11 cellular contexts compared by ENCODE assay signal in the genomic region with DNA sequence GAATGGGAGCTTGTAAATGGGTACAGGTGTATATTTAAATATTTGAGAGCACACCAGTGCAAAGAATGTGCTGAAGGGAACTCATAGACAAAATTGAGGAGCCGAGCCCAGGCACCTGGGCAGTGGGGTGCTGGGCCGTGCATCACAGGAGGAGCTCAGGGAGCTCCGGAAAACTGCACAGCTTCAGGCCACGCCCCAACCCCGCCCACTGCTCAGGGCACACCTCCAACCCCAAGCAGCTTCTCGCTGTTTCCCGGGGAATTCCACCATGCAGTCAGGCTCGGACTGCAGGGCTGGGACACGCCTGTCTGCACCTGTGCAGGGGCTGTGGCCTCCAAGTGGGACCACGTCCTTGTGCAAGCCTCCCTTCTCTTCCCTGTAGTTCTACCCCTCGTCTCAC.
A peak's percentile ranks its signal among the peaks of the same experiment; 100 is the strongest.
DNase-seq lines count a peak whose midpoint lies in the region; ATAC-seq and TF ChIP-seq lines count a peak whose summit lies in the region.
"Had no signal": no experiment of that assay in that cellular context is flagged by ENCODE, and none has a peak within 500 bp of the region (broad histone marks: within the 10 kb centered on the region; RNA-seq: fewer than 3 reads in every experiment).

No MANE protein-coding gene starts in this region.

- no peak overlapping the region for H3K27ac ChIP-seq in right atrium auricular region
- no peak overlapping the region for H3K27ac ChIP-seq in body of pancreas

- no peaks in the 10 kb centered on the region for H3K27me3 ChIP-seq in right atrium auricular region
- H3K27me3 ChIP-seq in body of pancreas: no peaks in the 10 kb centered on the region
- no peaks in the 10 kb centered on the region for H3K27me3 ChIP-seq in kidney epithelial cell (ENCODE audit: control insufficient read depth, insufficient read depth, low read length)

- DNase-seq in Right ventricle myocardium superior: no peak
- no peak for DNase-seq in right atrium auricular region (ENCODE audit: low spot score)
- DNase-seq in body of pancreas: peak; percentile 35 to 54 (median 43)
- DNase-seq in kidney epithelial cell (ENCODE audit: low read depth): peak; percentile 35
- no peak for DNase-seq in stimulated activated naive CD8-positive, alpha-beta T cell treated with anti-CD3 and anti-CD28 coated beads, Interleukin-15, Interleukin-2, amounts not matched to agents 100 U/mL and 50 U/mL, for 24 hours
- DNase-seq in NCI-H146 treated with DMSO at 0.1 percent for 48 hours (lab: John Stamatoyannopoulos, UW; ENCODE audit: unreplicated experiment): no peak
- DNase-seq: NCI-H1105 treated with DMSO at 0.1 percent for 48 hours had no signal

- H3K4me3 ChIP-seq in right atrium auricular region (no peak overlapping the region), body of pancreas (no peak overlapping the region), kidney epithelial cell (ENCODE audit: low read depth, low read length) (no peak overlapping the region)

- H3K9me3 ChIP-seq in right atrium auricular region (no peaks in the 10 kb centered on the region), body of pancreas (no peaks in the 10 kb centered on the region)

- TF ChIP-seq POLR2A in body of pancreas (IDR thresholded peaks at IDR 0.05): no peak

- intact Hi-C loops in Right ventricle myocardium superior (cut with DNase I) (no loop called here), body of pancreas (cut with DNase I) (no loop called here)

- H3K4me1 ChIP-seq in right atrium auricular region: peaks cover 0 to 7% of the 10 kb centered on the region in 2 donors
- no peaks in the 10 kb centered on the region for H3K4me1 ChIP-seq in body of pancreas

- peaks cover 36% of the 10 kb centered on the region for H3K36me3 ChIP-seq in right atrium auricular region
- H3K36me3 ChIP-seq in body of pancreas (replicated peaks in 1 of 2; ENCODE audit: insufficient read depth in 1 of 2, low read depth in 2 of 2): peaks cover 0 to 7% of the 10 kb centered on the region in 2 donors
- peaks cover 1% of the 10 kb centered on the region for H3K36me3 ChIP-seq in kidney epithelial cell (ENCODE audit: control insufficient read depth, insufficient read depth, low read length)

- TF ChIP-seq CTCF in right atrium auricular region (IDR thresholded peaks at IDR 0.05) (no peak), body of pancreas (IDR thresholded peaks at IDR 0.05) (no peak), kidney epithelial cell (IDR thresholded peaks at IDR 0.05; ENCODE audit: insufficient read depth, low read length, poor library complexity, severe bottlenecking) (no peak)

- WGBS in body of pancreas, 2 donors: 57 to 60% methylated on average over 11 of the region's 11 CpGs

- peak; percentile 42 for ATAC-seq in Right ventricle myocardium superior (ENCODE audit: poor library complexity)
- ATAC-seq in body of pancreas: peak; percentile 62
- no peak for ATAC-seq in stimulated activated naive CD8-positive, alpha-beta T cell treated with anti-CD3 and anti-CD28 coated beads, Interleukin-15, Interleukin-2, amounts not matched to agents 100 U/mL and 50 U/mL, for 24 hours
- ATAC-seq in HG02981 (IDR thresholded peaks at IDR 0.05; ENCODE audit: unreplicated experiment): no peak
- ATAC-seq in HG03521 (IDR thresholded peaks at IDR 0.05; ENCODE audit: unreplicated experiment): no peak
- ATAC-seq: activated naive CD4-positive, alpha-beta T cell treated with anti-CD3 and anti-CD28 coated beads, Interleukin-2, amount 50 U/mL, for 72 hours; T-helper 17 cell had no signal

Comparison
In these comparisons a context has a peak if more than half of its experiments do, and no peak if none do; other contexts are left out.
1. ATAC-seq: peak in Right ventricle myocardium superior (single experiment) and body of pancreas (single experiment); none in stimulated activated naive CD8-positive, alpha-beta T cell treated with anti-CD3 and anti-CD28 coated beads, Interleukin-15, Interleukin-2, amounts not matched to agents 100 U/mL and 50 U/mL, for 24 hours (single experiment), HG02981 (single experiment) and HG03521 (single experiment).
2. DNase-seq: peak in body of pancreas (4 of 4) and kidney epithelial cell (single experiment); none in Right ventricle myocardium superior (single experiment), right atrium auricular region (single experiment), stimulated activated naive CD8-positive, alpha-beta T cell treated with anti-CD3 and anti-CD28 coated beads, Interleukin-15, Interleukin-2, amounts not matched to agents 100 U/mL and 50 U/mL, for 24 hours (single experiment) and NCI-H146 treated with DMSO at 0.1 percent for 48 hours (single experiment).